In the genomic region with DNA sequence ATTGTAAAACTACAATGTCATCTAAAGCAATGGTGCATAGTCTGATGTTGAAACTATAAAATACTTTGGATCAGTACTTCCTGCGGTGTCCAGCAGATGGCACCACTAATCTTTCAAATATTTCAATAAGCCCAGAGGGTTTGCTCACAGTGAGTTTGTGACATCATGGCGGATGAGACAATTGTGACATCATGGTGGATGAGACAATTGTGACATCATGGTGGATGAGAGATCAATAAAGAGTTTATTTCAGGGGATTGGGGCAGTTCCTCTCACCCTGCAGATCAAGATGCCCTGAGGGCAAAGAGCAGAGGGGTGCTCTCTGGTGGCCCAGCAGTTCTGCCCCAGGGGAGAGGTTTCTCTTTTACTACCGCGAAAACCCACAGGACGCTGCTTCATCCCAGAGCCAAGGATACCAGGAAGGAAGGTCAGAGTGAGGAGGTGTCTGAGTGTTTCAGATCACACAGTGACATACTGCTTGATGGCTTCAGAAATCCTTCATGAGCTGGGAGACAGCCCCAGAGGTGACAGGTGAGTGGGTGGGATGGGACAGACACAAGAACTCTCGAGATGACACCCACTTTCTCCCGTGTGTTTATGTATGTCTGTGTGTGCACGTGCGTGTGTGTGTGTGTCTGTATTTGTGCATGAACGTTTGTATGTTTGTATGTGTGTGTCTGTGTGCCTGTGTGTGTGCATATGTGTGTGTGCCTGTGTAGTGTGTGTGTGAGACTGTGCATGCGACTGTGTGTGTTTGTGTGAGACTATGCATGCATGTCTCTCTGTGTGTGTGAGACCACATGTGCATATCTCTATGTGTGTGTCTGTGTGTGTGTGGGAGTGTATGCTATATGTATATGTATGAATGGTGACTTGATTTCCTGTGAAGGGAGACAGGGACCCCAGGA, we compare ENCODE assay signal across 8 cellular contexts. TPM values are rescaled to one million over a fixed set of nuclear protein-coding genes. Genes with fewer than 3 reads are reported as not detected.
A peak's percentile ranks its signal among the peaks of the same experiment; 100 is the strongest.
DNase-seq lines count a peak whose midpoint lies in the region; ATAC-seq and TF ChIP-seq lines count a peak whose summit lies in the region.

No MANE protein-coding gene starts in this region.

- H3K27me3 ChIP-seq in right lobe of liver = peaks cover 2 to 28% of the 10 kb centered on the region in 2 donors

- DNase-seq in A172 (ENCODE audit: low spot score) = peak; percentile 59
- DNase-seq in NCI-H2227 treated with DMSO at 0.1 percent for 48 hours (lab: John Stamatoyannopoulos, UW) = peak; percentile 49
- peak; percentile 52 to 61 for DNase-seq in activated CD4-positive, alpha-beta T cell treated with anti-CD3 and anti-CD28 coated beads for 24 hours (ENCODE audit: low read depth in 2 of 2)
- DNase-seq in coronary artery (ENCODE audit: low spot score) = peak; percentile 69
- peak in 1 of 3 donors; percentile 63 for DNase-seq in right lobe of liver
- peak; percentile 45 to 64 (median 50) for DNase-seq in stimulated activated CD4-positive, alpha-beta T cell treated with anti-CD3 and anti-CD28 coated beads, TNF-alpha, amount 100 ng/mL, for 24 hours (ENCODE audit: low read depth in 3 of 3)

- 15% methylated on average over 8 of the region's 11 CpGs for WGBS in right lobe of liver (ENCODE audit: insufficient coverage, low coverage, low lambda C conversion rate, missing lambda C conversion rate)

- peak; percentile 60 for TF ChIP-seq CTCF in GM12874 (IDR thresholded peaks at IDR 0.05; ENCODE audit: insufficient read depth, low read depth, low read length)
- peak; percentile 65 for TF ChIP-seq CTCF in coronary artery (IDR thresholded peaks at IDR 0.05)
- TF ChIP-seq CTCF in right lobe of liver (IDR thresholded peaks at IDR 0.05) = peak; percentile 81 to 93 (median 84)

- intact Hi-C loops in right lobe of liver (cut with DNase I) = loop anchor here (5.0 kb wide), 1 partner anchor 83 kb away; no protein-coding TSS in a partner anchor

- no peaks in the 10 kb centered on the region for H3K9me3 ChIP-seq in right lobe of liver

- H3K4me1 ChIP-seq in right lobe of liver = peaks cover 0 to 10% (median 4%) of the 10 kb centered on the region in 4 donors

- ATAC-seq in right lobe of liver = peak; percentile 84 to 88 (median 84)
- ATAC-seq in GM18519 (IDR thresholded peaks at IDR 0.05; ENCODE audit: low FRiP score, unreplicated experiment) = no peak

- TF ChIP-seq POLR2A in right lobe of liver (IDR thresholded peaks at IDR 0.05) = no peak

- H3K27ac ChIP-seq in coronary artery = no peak overlapping the region
- no peak overlapping the region for H3K27ac ChIP-seq in right lobe of liver

- H3K36me3 ChIP-seq in right lobe of liver = no peaks in the 10 kb centered on the region

- H3K4me3 ChIP-seq in coronary artery (no peak overlapping the region), right lobe of liver (no peak overlapping the region)

RNA-seq across cellular contexts. Expression of a gene that starts 7.3 kb away (rescaled TPM):
- total RNA-seq in A172 (2014; rRNA removed; shearing (Covaris generic)) = 13.2 and 17.3 TPM in 2 replicates
- 1 to 10 TPM in 1 of 6 experiments, under 1 TPM in 5; 0.20 to 1.1 (median 0.26) TPM for total RNA-seq in right lobe of liver

RNA-seq across cellular contexts. Expression of a gene that starts 11.6 kb away (rescaled TPM):
- 1.1 and 2.0 TPM in 2 replicates for total RNA-seq in A172 (2014; rRNA removed; shearing (Covaris generic))
- not detected for total RNA-seq in right lobe of liver

RNA-seq across cellular contexts. Expression of a gene that starts 29.2 kb away (rescaled TPM):
- total RNA-seq in A172 (2014; rRNA removed; shearing (Covaris generic)) = 0.07 and 0.38 TPM in 2 replicates
- total RNA-seq in right lobe of liver = under 1 TPM in 5 of 6 experiments, not detected in 1; 0.07 to 0.43 (median 0.12) TPM

RNA-seq across cellular contexts. Expression of a gene that starts 36.6 kb away (rescaled TPM):
- total RNA-seq in A172 (2014; rRNA removed; shearing (Covaris generic)) = 0.22 and 1.0 TPM in 2 replicates
- not detected for total RNA-seq in right lobe of liver
